Comparison of ENCODE assay signal across 10 cellular contexts in the genomic region with DNA sequence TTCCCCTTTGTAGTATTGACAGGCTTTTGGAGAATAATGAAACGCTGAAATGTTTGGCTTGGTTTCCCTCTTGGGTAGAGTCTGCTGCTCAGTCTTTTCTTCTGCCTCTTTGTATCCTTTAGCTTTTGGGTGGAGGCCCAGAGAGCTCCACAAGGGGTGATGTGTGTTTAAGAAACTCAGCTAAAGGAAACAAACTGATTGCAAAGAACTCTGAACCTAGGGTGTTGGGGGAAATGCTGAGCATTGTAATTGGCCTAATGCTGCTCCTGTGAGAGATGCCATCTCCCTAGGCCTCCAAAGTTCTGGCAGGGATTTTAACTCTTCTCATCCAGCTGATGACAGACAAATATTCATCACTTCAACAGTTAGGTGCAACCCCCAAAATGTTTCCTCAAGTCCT. TPM values are rescaled to one million over a fixed set of nuclear protein-coding genes. Genes with fewer than 3 reads are reported as not detected.
DNase-seq lines count a peak whose midpoint lies in the region; ATAC-seq, FAIRE-seq and TF ChIP-seq lines count a peak whose summit lies in the region.
"Had no signal": no experiment of that assay in that cellular context is flagged by ENCODE, and none has a peak within 500 bp of the region (broad histone marks: within the 10 kb centered on the region; RNA-seq: fewer than 3 reads in every experiment).

No MANE protein-coding gene starts in this region.

- FAIRE-seq in astrocyte (lab: Jason Lieb, UNC) = peak; percentile 26

- no peak for TF ChIP-seq CTCF in astrocyte (IDR thresholded peaks at IDR 0.05; ENCODE audit: insufficient read depth, low read depth, low read length)
- no peak for TF ChIP-seq CTCF in WTC11 (IDR thresholded peaks at IDR 0.05)

- H3K27ac Mint-ChIP-seq in astrocyte (ENCODE audit: unreplicated experiment) (peak overlapping the region; percentile 99), WTC11 (no peak overlapping the region)
- H3K27ac Mint-ChIP-seq in activated T-helper 2 cell treated with anti-CD3 and anti-CD28 coated beads, Interferon-gamma antibody, Interleukin-2, Interleukin-4, amounts not matched to agents 10 μg/mL and 5 μg/mL and 100 μg/mL, durations not matched to agents 14 hours and 24 hours and 36 hours = no peak overlapping the region

- H3K9ac ChIP-seq in astrocyte (ENCODE audit: low read length) (peak overlapping the region; percentile 55), skeletal muscle satellite cell (ENCODE audit: low read depth, low read length) (peak overlapping the region; percentile 70)

- no peaks in the 10 kb centered on the region for H3K9me3 Mint-ChIP-seq in astrocyte (ENCODE audit: unreplicated experiment)
- no peaks in the 10 kb centered on the region for H3K9me3 Mint-ChIP-seq in activated T-helper 2 cell treated with anti-CD3 and anti-CD28 coated beads, Interferon-gamma antibody, Interleukin-2, Interleukin-4, amounts not matched to agents 10 μg/mL and 5 μg/mL and 100 μg/mL, durations not matched to agents 14 hours and 24 hours and 36 hours
- H3K9me3 Mint-ChIP-seq in WTC11 = no peaks in the 10 kb centered on the region
- no peaks in the 10 kb centered on the region for H3K9me3 Mint-ChIP-seq in activated T-cell treated with anti-CD3 and anti-CD28 coated beads, Interleukin-2, amount 50 U/mL, for 4 hours

- H3K9me3 ChIP-seq in astrocyte (ENCODE audit: insufficient read depth, low read depth, low read length) (no peaks in the 10 kb centered on the region), skeletal muscle satellite cell (replicated peaks; ENCODE audit: low read length) (no peaks in the 10 kb centered on the region)

- no peak for ATAC-seq in WTC11
- ATAC-seq in activated T-cell treated with anti-CD3 and anti-CD28 coated beads, Interleukin-2, amount 50 U/mL, for 4 hours = no peak

- DNase-seq in GM03348 (ENCODE audit: low spot score) = peak; percentile 43
- DNase-seq in astrocyte (ENCODE audit: low read depth) = no peak
- peak; percentile 80 for DNase-seq in globus pallidus (ENCODE audit: low spot score)
- DNase-seq in activated T-helper 2 cell treated with anti-CD3 and anti-CD28 coated beads, Interferon-gamma antibody, Interleukin-2, Interleukin-4, amounts not matched to agents 10 μg/mL and 5 μg/mL and 100 μg/mL, durations not matched to agents 14 hours and 24 hours and 36 hours (ENCODE audit: low spot score) = no peak
- DNase-seq in WTC11 (ENCODE audit: low spot score) = no peak
- DNase-seq in NCI-H82 treated with DMSO at 0.1 percent for 48 hours (lab: John Stamatoyannopoulos, UW; ENCODE audit: unreplicated experiment) = no peak
- no peak for DNase-seq in activated T-cell treated with anti-CD3 and anti-CD28 coated beads, Interleukin-2, amount 50 U/mL, for 4 hours
- DNase-seq: activated naive CD4-positive, alpha-beta T cell treated with Interleukin-2 at 50 U/mL for 16 hours; NCI-H1105 treated with DMSO at 0.1 percent for 48 hours had no signal

- H3K79me2 ChIP-seq in astrocyte (ENCODE audit: insufficient read depth, low read length) = no peaks in the 10 kb centered on the region

- CTCF ChIA-PET in WTC11 (lab: Charles Lee) = interaction anchor here (3.0 kb wide), 1 partner anchor 30 kb away, joined by 8 read pairs; no protein-coding TSS in a partner anchor

- H3K27me3 ChIP-seq in astrocyte (ENCODE audit: insufficient read depth, low read length) = no peaks in the 10 kb centered on the region
- no peaks in the 10 kb centered on the region for H3K27me3 ChIP-seq in skeletal muscle satellite cell (ENCODE audit: control insufficient read depth, insufficient read depth, low read length)

- no peak overlapping the region for H2AFZ ChIP-seq in astrocyte (ENCODE audit: low read depth, low read length)

- intact Hi-C loops in activated T-helper 2 cell treated with anti-CD3 and anti-CD28 coated beads, Interferon-gamma antibody, Interleukin-2, Interleukin-4, amounts not matched to agents 10 μg/mL and 5 μg/mL and 100 μg/mL, durations not matched to agents 14 hours and 24 hours and 36 hours (cut with micrococcal nuclease) = loop anchor here (10.0 kb wide), 1 partner anchor 137 kb away; a partner anchor contains a TSS

- no peaks in the 10 kb centered on the region for H3K27me3 Mint-ChIP-seq in astrocyte (ENCODE audit: low read depth, unreplicated experiment)
- no peaks in the 10 kb centered on the region for H3K27me3 Mint-ChIP-seq in activated T-helper 2 cell treated with anti-CD3 and anti-CD28 coated beads, Interferon-gamma antibody, Interleukin-2, Interleukin-4, amounts not matched to agents 10 μg/mL and 5 μg/mL and 100 μg/mL, durations not matched to agents 14 hours and 24 hours and 36 hours (ENCODE audit: low read depth)
- no peaks in the 10 kb centered on the region for H3K27me3 Mint-ChIP-seq in WTC11 (ENCODE audit: low read depth)
- H3K27me3 Mint-ChIP-seq in activated T-cell treated with anti-CD3 and anti-CD28 coated beads, Interleukin-2, amount 50 U/mL, for 4 hours (ENCODE audit: low read depth) = peaks cover 8% of the 10 kb centered on the region

- H3K4me1 ChIP-seq in astrocyte (ENCODE audit: insufficient read depth, low read length) (peaks cover 49% of the 10 kb centered on the region), skeletal muscle satellite cell (ENCODE audit: control insufficient read depth, insufficient read depth, low read length) (peaks cover 74% of the 10 kb centered on the region)

- no peaks in the 10 kb centered on the region for H3K36me3 ChIP-seq in astrocyte (ENCODE audit: insufficient read depth, low read length)
- H3K36me3 ChIP-seq in skeletal muscle satellite cell (ENCODE audit: insufficient read depth, low read length) = no peaks in the 10 kb centered on the region

- H4K20me1 ChIP-seq in astrocyte (ENCODE audit: insufficient read depth, low read length) = no peaks in the 10 kb centered on the region

- no peak overlapping the region for H3K4me3 Mint-ChIP-seq in astrocyte (ENCODE audit: unreplicated experiment)
- H3K4me3 Mint-ChIP-seq in activated T-helper 2 cell treated with anti-CD3 and anti-CD28 coated beads, Interferon-gamma antibody, Interleukin-2, Interleukin-4, amounts not matched to agents 10 μg/mL and 5 μg/mL and 100 μg/mL, durations not matched to agents 14 hours and 24 hours and 36 hours (ENCODE audit: low read depth) = no peak overlapping the region
- H3K4me3 Mint-ChIP-seq in WTC11 = no peak overlapping the region
- H3K4me3 Mint-ChIP-seq in activated T-cell treated with anti-CD3 and anti-CD28 coated beads, Interleukin-2, amount 50 U/mL, for 4 hours = no peak overlapping the region

- no peaks in the 10 kb centered on the region for H3K36me3 Mint-ChIP-seq in astrocyte (ENCODE audit: low read depth, unreplicated experiment)
- no peaks in the 10 kb centered on the region for H3K36me3 Mint-ChIP-seq in activated T-helper 2 cell treated with anti-CD3 and anti-CD28 coated beads, Interferon-gamma antibody, Interleukin-2, Interleukin-4, amounts not matched to agents 10 μg/mL and 5 μg/mL and 100 μg/mL, durations not matched to agents 14 hours and 24 hours and 36 hours (ENCODE audit: low read depth)
- H3K36me3 Mint-ChIP-seq in WTC11 = no peaks in the 10 kb centered on the region
- no peaks in the 10 kb centered on the region for H3K36me3 Mint-ChIP-seq in activated T-cell treated with anti-CD3 and anti-CD28 coated beads, Interleukin-2, amount 50 U/mL, for 4 hours (ENCODE audit: insufficient read depth)

- POLR2A ChIA-PET in WTC11 (lab: Charles Lee) = no interaction called here

- H3K4me3 ChIP-seq in astrocyte (ENCODE audit: insufficient read depth, low read depth, low read length) = no peak overlapping the region
- H3K4me3 ChIP-seq in skeletal muscle satellite cell (ENCODE audit: low read length) = peak overlapping the region; percentile 50

- H3K27ac ChIP-seq in astrocyte (ENCODE audit: low read depth, low read length) = peak overlapping the region; percentile 85

- H3K4me1 Mint-ChIP-seq in astrocyte (ENCODE audit: low read depth, unreplicated experiment) (peaks cover 56% of the 10 kb centered on the region), WTC11 (peaks cover 28% of the 10 kb centered on the region)
- H3K4me1 Mint-ChIP-seq in activated T-helper 2 cell treated with anti-CD3 and anti-CD28 coated beads, Interferon-gamma antibody, Interleukin-2, Interleukin-4, amounts not matched to agents 10 μg/mL and 5 μg/mL and 100 μg/mL, durations not matched to agents 14 hours and 24 hours and 36 hours (ENCODE audit: low read depth) = peaks cover 28% of the 10 kb centered on the region
- H3K4me1 Mint-ChIP-seq in activated T-cell treated with anti-CD3 and anti-CD28 coated beads, Interleukin-2, amount 50 U/mL, for 4 hours (ENCODE audit: low read depth) = peaks cover under 1% of the 10 kb centered on the region

- peak overlapping the region; percentile 82 for H3K4me2 ChIP-seq in astrocyte (ENCODE audit: low read length)
- peak overlapping the region; percentile 76 for H3K4me2 ChIP-seq in skeletal muscle satellite cell (ENCODE audit: low read length)

RNA-seq across cellular contexts. Expression of a gene that starts 30.7 kb away (rescaled TPM):
- total RNA-seq in astrocyte (33.8 and 40.1 TPM in 2 replicates), WTC11 (2021) (12.5 to 14.0 TPM (median 12.7 TPM) in 3 replicates)
- total RNA-seq in skeletal muscle satellite cell (2012; rRNA removed) = 7.9 and 10.0 TPM in 2 replicates
- total RNA-seq in activated T-helper 2 cell treated with anti-CD3 and anti-CD28 coated beads, Interferon-gamma antibody, Interleukin-2, Interleukin-4, amounts not matched to agents 10 μg/mL and 5 μg/mL and 100 μg/mL, durations not matched to agents 14 hours and 24 hours and 36 hours = 8.9 TPM in 2 replicates
- total RNA-seq in activated T-cell treated with anti-CD3 and anti-CD28 coated beads, Interleukin-2, amount 50 U/mL, for 4 hours = 1 to 10 TPM; 5.4 to 6.9 (median 5.8) TPM

Comparison
In these comparisons a context has a peak if more than half of its experiments do, and no peak if none do; other contexts are left out.
1. DNase-seq: peak in GM03348 (single experiment) and globus pallidus (single experiment); none in astrocyte (single experiment), activated T-helper 2 cell treated with anti-CD3 and anti-CD28 coated beads, Interferon-gamma antibody, Interleukin-2, Interleukin-4, amounts not matched to agents 10 μg/mL and 5 μg/mL and 100 μg/mL, durations not matched to agents 14 hours and 24 hours and 36 hours (single experiment), WTC11 (single experiment), NCI-H82 treated with DMSO at 0.1 percent for 48 hours (single experiment) and activated T-cell treated with anti-CD3 and anti-CD28 coated beads, Interleukin-2, amount 50 U/mL, for 4 hours (single experiment).